Comparison of ENCODE assay signal across 22 cellular contexts in genomic region chr6:21772467-21772866, GRCh38.
A peak's percentile ranks its signal among the peaks of the same experiment; 100 is the strongest.
DNase-seq lines count a peak whose midpoint lies in the region; ATAC-seq and TF ChIP-seq lines count a peak whose summit lies in the region.
"Had no signal": no experiment of that assay in that cellular context is flagged by ENCODE, and none has a peak within 500 bp of the region (broad histone marks: within the 10 kb centered on the region; RNA-seq: fewer than 3 reads in every experiment).

No MANE protein-coding gene starts in this region.

- H3K9me3 ChIP-seq in HUES48 (ENCODE audit: control insufficient read depth, insufficient read depth, low read length) (no peaks in the 10 kb centered on the region), ectodermal cell (ENCODE audit: control insufficient read depth, low read length) (no peaks in the 10 kb centered on the region)

- H3K36me3 Mint-ChIP-seq in nephron (ENCODE audit: low read depth) = peaks cover 21% of the 10 kb centered on the region
- H3K36me3 Mint-ChIP-seq in progenitor cell of endocrine pancreas (ENCODE audit: insufficient read depth) = peaks cover 12% of the 10 kb centered on the region

- peaks cover 62% of the 10 kb centered on the region for H3K4me1 ChIP-seq in HUES48 (ENCODE audit: control insufficient read depth, insufficient read depth, low read length)
- peaks cover 42% of the 10 kb centered on the region for H3K4me1 ChIP-seq in ectodermal cell (ENCODE audit: control insufficient read depth, insufficient read depth, low read length)

- H3K27me3 Mint-ChIP-seq in nephron (ENCODE audit: low read depth) = no peaks in the 10 kb centered on the region
- H3K27me3 Mint-ChIP-seq in progenitor cell of endocrine pancreas = no peaks in the 10 kb centered on the region
- H3K27me3 Mint-ChIP-seq: CD4-positive, alpha-beta T cell had no signal

- H3K4me1 Mint-ChIP-seq in nephron (peaks cover 60% of the 10 kb centered on the region), progenitor cell of endocrine pancreas (ENCODE audit: low read depth) (peaks cover 32% of the 10 kb centered on the region)

- H3K27ac ChIP-seq in HUES48 (ENCODE audit: low read depth, low read length) (peak overlapping the region; percentile 64), ectodermal cell (ENCODE audit: insufficient read depth, low read depth, low read length, poor library complexity, severe bottlenecking) (peak overlapping the region; percentile 53)
- H3K27ac ChIP-seq: BLaER1 treated with 17β-estradiol and CSF1 and Interleukin-3, amounts not matched to agents 10 nM and 100 nM; RWPE1 had no signal

- no peak for TF ChIP-seq CTCF in nephron (IDR thresholded peaks at IDR 0.05; ENCODE audit: unreplicated experiment in 3 of 3)
- TF ChIP-seq CTCF in progenitor cell of endocrine pancreas (IDR thresholded peaks at IDR 0.05; ENCODE audit: unreplicated experiment) = no peak

- H3K27ac Mint-ChIP-seq in nephron (peak overlapping the region; percentile 18 to 83 (median 73)), progenitor cell of endocrine pancreas (peak overlapping the region; percentile 46)
- H3K27ac Mint-ChIP-seq: CD4-positive, alpha-beta T cell had no signal

- H3K9me3 Mint-ChIP-seq in nephron (no peaks in the 10 kb centered on the region), progenitor cell of endocrine pancreas (ENCODE audit: low read depth) (no peaks in the 10 kb centered on the region)
- H3K9me3 Mint-ChIP-seq: CD4-positive, alpha-beta T cell had no signal

- DNase-seq in progenitor cell of endocrine pancreas (ENCODE audit: low spot score, unreplicated experiment) = no peak
- no peak for DNase-seq in HK-2 (ENCODE audit: unreplicated experiment)
- DNase-seq in stimulated activated CD4-positive, alpha-beta T cell treated with anti-CD3 and anti-CD28 coated beads, Interleukin-4, amount 100 ng/mL, for 4 hours = no peak
- DNase-seq: AML-193; CD4-positive, alpha-beta T cell; DMS53; GOT3; HCEC 1CT; KBM-7; NCI-H1930; NCI-H2107; NCI-H524; NCI-H82; NK-92 treated with Interleukin-12 subunit alpha and Interleukin-12 subunit beta, amount 100 ng/mL, for 24 hours; SHP77 had no signal

- H3K4me3 ChIP-seq in HUES48 (ENCODE audit: low read depth, low read length) (no peak overlapping the region), ectodermal cell (ENCODE audit: insufficient read depth, low read depth, low read length) (no peak overlapping the region)
- H3K4me3 ChIP-seq: BLaER1 treated with 17β-estradiol and CSF1 and Interleukin-3, amounts not matched to agents 10 nM and 100 nM had no signal

- no peak overlapping the region for H3K9ac ChIP-seq in HUES48 (ENCODE audit: low read depth, low read length)
- H3K9ac ChIP-seq: BLaER1 treated with 17β-estradiol and CSF1 and Interleukin-3, amounts not matched to agents 10 nM and 100 nM had no signal

- ATAC-seq in HG03457 (IDR thresholded peaks at IDR 0.05; ENCODE audit: unreplicated experiment) (no peak), GM18861 (IDR thresholded peaks at IDR 0.05; ENCODE audit: unreplicated experiment) (no peak)

- H3K4me3 Mint-ChIP-seq in nephron = no peak overlapping the region
- no peak overlapping the region for H3K4me3 Mint-ChIP-seq in progenitor cell of endocrine pancreas (ENCODE audit: low read depth)
- H3K4me3 Mint-ChIP-seq: CD4-positive, alpha-beta T cell had no signal

- no peaks in the 10 kb centered on the region for H3K36me3 ChIP-seq in HUES48 (ENCODE audit: control insufficient read depth, insufficient read depth, low read length)
- no peaks in the 10 kb centered on the region for H3K36me3 ChIP-seq in ectodermal cell (ENCODE audit: control insufficient read depth, insufficient read depth, low read length)
- H3K36me3 ChIP-seq: BLaER1 treated with 17β-estradiol and CSF1 and Interleukin-3, amounts not matched to agents 10 nM and 100 nM had no signal

- H3K27me3 ChIP-seq in HUES48 (ENCODE audit: control insufficient read depth, insufficient read depth, low read length) (no peaks in the 10 kb centered on the region), ectodermal cell (ENCODE audit: control insufficient read depth, insufficient read depth, low read length, poor library complexity, severe bottlenecking) (no peaks in the 10 kb centered on the region)
- H3K27me3 ChIP-seq: BLaER1 treated with 17β-estradiol and CSF1 and Interleukin-3, amounts not matched to agents 10 nM and 100 nM had no signal
